In the genomic region with DNA sequence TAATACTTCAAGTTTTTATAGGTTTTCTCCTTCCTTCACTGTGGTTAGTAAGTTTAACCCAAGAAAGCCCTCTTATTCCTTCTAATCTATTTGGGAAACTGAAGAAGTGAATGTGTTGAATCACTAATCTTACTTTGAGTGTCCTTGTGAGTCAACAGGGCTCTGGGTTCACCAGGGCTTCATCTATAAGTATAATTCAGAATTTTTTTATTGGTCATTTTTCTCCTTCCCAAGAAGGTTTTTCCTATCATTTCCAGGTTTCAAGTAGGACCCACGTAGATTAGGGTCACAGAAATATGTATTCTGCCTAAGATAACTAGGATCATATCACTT, we compare ENCODE assay signal across 23 cellular contexts.
"Had no signal": no experiment of that assay in that cellular context is flagged by ENCODE, and none has a peak within 500 bp of the region (broad histone marks: within the 10 kb centered on the region; RNA-seq: fewer than 3 reads in every experiment).

No MANE protein-coding gene starts in this region.

- H3K27ac ChIP-seq: SJSA1, SK-N-MC had no signal

- ATAC-seq: HepG2 had no signal

- H3K9me3 ChIP-seq: MG63, SJSA1 had no signal

- DNase-seq: IMR-90, Karpas-422, KG1, MG63, NCI-H1092, NCI-H1105 treated with DMSO at 0.1 percent for 48 hours, NCI-H1417 treated with DMSO at 0.1 percent for 48 hours, NCI-H146, NCI-H1694 treated with DMSO at 0.1 percent for 48 hours, NCI-H1930, NCI-H2081, NCI-H2107, NCI-H226, NCI-H446, NCI-H510A, NCI-H524 treated with DMSO at 0.1 percent for 48 hours, NCI-H774, Right ventricle myocardium superior, RPMI8226, SIG-M5 had no signal

- H3K36me3 ChIP-seq: MG63 had no signal

- H3K4me3 ChIP-seq: MG63, SJSA1, SK-N-MC had no signal

- H3K4me1 ChIP-seq: SJSA1 had no signal

- H3K27me3 ChIP-seq: MG63, SJSA1 had no signal
